23 cellular contexts compared by ENCODE assay signal in the genomic region with DNA sequence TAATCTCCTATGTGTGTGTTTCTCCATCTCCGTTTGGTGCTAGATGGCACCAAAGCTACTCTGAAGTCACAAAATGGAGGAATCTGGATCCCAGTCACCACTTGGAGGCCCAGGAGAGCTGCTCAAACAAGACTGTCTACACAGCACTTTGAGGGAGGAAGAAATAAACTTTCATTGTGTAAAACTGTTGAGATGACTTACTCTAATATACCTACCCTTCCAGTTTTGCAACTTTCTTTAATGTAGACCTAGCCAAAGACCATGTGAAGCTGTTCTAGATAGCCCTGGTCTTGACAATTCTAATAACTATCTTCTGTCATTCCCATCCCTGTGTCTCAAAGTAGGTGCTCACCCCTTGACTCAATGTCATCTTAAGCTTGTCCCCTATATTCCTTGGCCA.
"Had no signal": no experiment of that assay in that cellular context is flagged by ENCODE, and none has a peak within 500 bp of the region (broad histone marks: within the 10 kb centered on the region; RNA-seq: fewer than 3 reads in every experiment).

No MANE protein-coding gene starts in this region.

- H3K4me1 Mint-ChIP-seq: memory B cell; naive thymus-derived CD4-positive, alpha-beta T cell; nephron; neural progenitor cell; stimulated activated naive B cell treated with anti-CD40 and anti-IgM and Interleukin-4, amounts not matched to agents 10 μg/mL and 1 μg/mL and 100 μg/mL, for 72 hours had no signal

- H3K9ac ChIP-seq: neural progenitor cell, parathyroid adenoma had no signal

- DNase-seq: colonic mucosa; effector CD8-positive, alpha-beta T cell; foreskin fibroblast; gastrocnemius medialis; head of caudate nucleus; naive thymus-derived CD4-positive, alpha-beta T cell; right lobe of liver; stimulated activated CD4-positive, alpha-beta T cell treated with anti-CD3 and anti-CD28 coated beads, Interleukin-15, amount 100 ng/mL, for 24 hours; stimulated activated CD4-positive, alpha-beta T cell treated with anti-CD3 and anti-CD28 coated beads, Interleukin-2, amount 100 ng/mL, for 48 hours; stimulated activated naive B cell treated with anti-CD40 and anti-IgM and Interleukin-4, amounts not matched to agents 10 μg/mL and 1 μg/mL and 100 μg/mL, for 72 hours; transverse colon had no signal

- H2AFZ ChIP-seq: neural progenitor cell, parathyroid adenoma had no signal

- H3K36me3 Mint-ChIP-seq: memory B cell; mesothelial cell of epicardium; naive thymus-derived CD4-positive, alpha-beta T cell; stimulated activated naive B cell treated with anti-CD40 and anti-IgM and Interleukin-4, amounts not matched to agents 10 μg/mL and 1 μg/mL and 100 μg/mL, for 72 hours had no signal

- H3K9me3 ChIP-seq: colonic mucosa, gastrocnemius medialis, right lobe of liver, transverse colon had no signal

- H3K9me3 Mint-ChIP-seq: dendritic cell treated with granulocyte-macrophage colony-stimulating factor and Interleukin-4, amounts not matched to agents 40 ng/mL and 50 ng/mL, for 4 days; memory B cell; stimulated activated naive CD8-positive, alpha-beta T cell treated with anti-CD3 and anti-CD28 coated beads, Interleukin-15, Interleukin-2, amounts not matched to agents 100 ng/mL and 50 ng/mL, for 24 hours had no signal

- ATAC-seq: gastrocnemius medialis; left lobe of liver; naive thymus-derived CD4-positive, alpha-beta T cell; right lobe of liver; stimulated activated naive B cell treated with anti-CD40 and anti-IgM and Interleukin-4, amounts not matched to agents 10 μg/mL and 1 μg/mL and 100 μg/mL, for 72 hours had no signal

- FAIRE-seq: keratinocyte, small intestine had no signal

- H3K79me2 ChIP-seq: parathyroid adenoma had no signal

- H3K4me2 ChIP-seq: neural progenitor cell had no signal

- H3K27ac ChIP-seq: colonic mucosa, gastrocnemius medialis, neural progenitor cell, parathyroid adenoma, right lobe of liver, transverse colon had no signal

- H3K36me3 ChIP-seq: colonic mucosa, gastrocnemius medialis, neural progenitor cell, right lobe of liver, transverse colon had no signal

- H3K4me3 ChIP-seq: colonic mucosa, gastrocnemius medialis, lung, neural progenitor cell, right lobe of liver, transverse colon had no signal

- H3K4me1 ChIP-seq: colonic mucosa, gastrocnemius medialis, neural progenitor cell, parathyroid adenoma, right lobe of liver had no signal

- H3K27me3 ChIP-seq: colonic mucosa, gastrocnemius medialis, neural progenitor cell, right lobe of liver, transverse colon had no signal

- H3K4me3 Mint-ChIP-seq: dendritic cell treated with granulocyte-macrophage colony-stimulating factor and Interleukin-4, amounts not matched to agents 40 ng/mL and 50 ng/mL, for 4 days; memory B cell; mesothelial cell of epicardium; naive thymus-derived CD4-positive, alpha-beta T cell; nephron; neural progenitor cell; stimulated activated naive B cell treated with anti-CD40 and anti-IgM and Interleukin-4, amounts not matched to agents 10 μg/mL and 1 μg/mL and 100 μg/mL, for 72 hours; stimulated activated naive CD8-positive, alpha-beta T cell treated with anti-CD3 and anti-CD28 coated beads, Interleukin-15, Interleukin-2, amounts not matched to agents 100 ng/mL and 50 ng/mL, for 24 hours had no signal

- H3K27me3 Mint-ChIP-seq: dendritic cell treated with granulocyte-macrophage colony-stimulating factor and Interleukin-4, amounts not matched to agents 40 ng/mL and 50 ng/mL, for 4 days; progenitor cell of endocrine pancreas; stimulated activated naive CD8-positive, alpha-beta T cell treated with anti-CD3 and anti-CD28 coated beads, Interleukin-15, Interleukin-2, amounts not matched to agents 100 ng/mL and 50 ng/mL, for 24 hours had no signal

- H3K27ac Mint-ChIP-seq: dendritic cell treated with granulocyte-macrophage colony-stimulating factor and Interleukin-4, amounts not matched to agents 40 ng/mL and 50 ng/mL, for 4 days; memory B cell; mesothelial cell of epicardium; naive thymus-derived CD4-positive, alpha-beta T cell; nephron; neural progenitor cell; progenitor cell of endocrine pancreas; stimulated activated naive B cell treated with anti-CD40 and anti-IgM and Interleukin-4, amounts not matched to agents 10 μg/mL and 1 μg/mL and 100 μg/mL, for 72 hours; stimulated activated naive CD8-positive, alpha-beta T cell treated with anti-CD3 and anti-CD28 coated beads, Interleukin-15, Interleukin-2, amounts not matched to agents 100 ng/mL and 50 ng/mL, for 24 hours had no signal
